1 cellular context compared by ENCODE assay signal in the genomic region with DNA sequence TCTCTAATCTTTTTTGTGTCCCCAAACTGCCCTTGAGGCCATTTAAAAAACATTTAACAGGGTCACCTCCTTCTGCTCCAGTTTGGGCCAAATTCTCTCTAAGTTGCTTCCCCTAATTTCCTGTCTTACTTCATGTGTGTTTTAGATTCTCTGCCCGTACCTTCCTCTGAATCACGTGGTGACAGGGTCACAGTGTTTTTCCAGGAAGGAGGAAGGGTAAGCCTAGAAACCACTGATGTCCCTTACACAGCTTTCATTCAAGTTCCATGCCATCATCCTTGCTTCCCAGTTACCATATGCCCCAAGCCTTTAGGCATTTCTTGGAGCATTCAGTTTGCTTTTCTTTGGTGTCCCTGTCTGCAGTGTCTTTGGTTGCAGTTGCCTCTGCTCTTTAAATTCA.
TF ChIP-seq lines count a peak whose summit lies in the region.

No MANE protein-coding gene starts in this region.

TF ChIP-seq in GM12878, 131 proteins besides CTCF, POLR2A, EP300 and RAD21 (continued from another document):
- TF ChIP-seq NFYA (IDR thresholded peaks at IDR 0.05; ENCODE audit: borderline replicate concordance, low read depth, low read length) = no peak
- TF ChIP-seq FOS (IDR thresholded peaks at IDR 0.05; ENCODE audit: borderline replicate concordance, extremely low read depth, insufficient read length) = no peak
- TF ChIP-seq SUZ12 (IDR thresholded peaks at IDR 0.05; ENCODE audit: unreplicated experiment) = no peak
